Comparison of ENCODE assay signal across 2 cellular contexts in the genomic region with DNA sequence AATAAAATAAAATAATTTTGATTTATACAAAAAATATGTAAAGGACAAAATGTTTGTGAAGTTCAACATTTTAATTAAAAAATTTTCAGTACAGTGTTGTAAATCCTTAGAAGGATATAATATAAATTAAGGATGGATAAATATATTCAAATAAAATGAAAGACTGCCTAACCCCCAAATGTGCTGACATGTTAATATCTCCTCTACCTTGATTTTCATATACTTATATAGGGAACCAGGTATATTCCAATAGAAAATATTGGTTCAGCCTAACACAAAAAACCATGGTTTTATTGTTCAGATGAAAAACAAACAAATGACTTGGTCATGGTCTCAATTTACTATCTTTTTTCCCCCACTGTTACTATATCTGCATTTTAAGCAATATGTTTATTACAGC.
TF ChIP-seq lines count a peak whose summit lies in the region.

No MANE protein-coding gene starts in this region.

TF ChIP-seq in HepG2, 621 proteins besides CTCF, POLR2A, EP300 and RAD21:
- TF ChIP-seq HOXA5 (CRISPR knock-in tag; IDR thresholded peaks at IDR 0.05) (no peak), FOXC1 (CRISPR knock-in tag; IDR thresholded peaks at IDR 0.05; ENCODE audit: borderline replicate concordance) (no peak), MAFF (IDR thresholded peaks at IDR 0.05; ENCODE audit: low read depth, low read length) (peak; percentile 73), MAFK (conservative IDR thresholded peaks at IDR 0.05 in 1 of 2, IDR thresholded peaks at IDR 0.05 in 1 of 2; ENCODE audit: low read length in 2 of 2) (peak; percentile 79 to 90), ZNF589 (CRISPR knock-in tag; conservative IDR thresholded peaks at IDR 0.05) (no peak)

TF ChIP-seq in K562, 482 proteins besides CTCF, POLR2A, EP300 and RAD21:
- TF ChIP-seq ZNF830 (CRISPR knock-in tag; IDR thresholded peaks at IDR 0.05) (no peak), ELF2 (CRISPR knock-in tag; IDR thresholded peaks at IDR 0.05) (no peak), SMAD2 (IDR thresholded peaks at IDR 0.05; ENCODE audit: low read depth, low read length) (no peak), MTA3 (IDR thresholded peaks at IDR 0.05; ENCODE audit: borderline replicate concordance) (no peak), CBX2 (IDR thresholded peaks at IDR 0.05; ENCODE audit: insufficient read depth, low read length, poor library complexity, severe bottlenecking) (no peak), NR3C1 (CRISPR knock-in tag; IDR thresholded peaks at IDR 0.05) (no peak), MAFK (IDR thresholded peaks at IDR 0.05; ENCODE audit: low read length) (peak; percentile 62; the same call in 1 of the 2 replicates), MAZ (CRISPR knock-in tag; conservative IDR thresholded peaks at IDR 0.05 in 1 of 2, IDR thresholded peaks at IDR 0.05 in 1 of 2) (no peak), MAFF (IDR thresholded peaks at IDR 0.05; ENCODE audit: low read length) (peak; percentile 71), BRF1 (IDR thresholded peaks at IDR 0.05; ENCODE audit: borderline replicate concordance, extremely low read depth, insufficient read length) (no peak), MAFG (tag; conservative IDR thresholded peaks at IDR 0.05) (peak; percentile 58), ARNT (IDR thresholded peaks at IDR 0.05) (no peak), CHD2 (IDR thresholded peaks at IDR 0.05; ENCODE audit: low read depth, low read length) (no peak), PHB (CRISPR knock-in tag; IDR thresholded peaks at IDR 0.05) (no peak), MYBL2 (IDR thresholded peaks at IDR 0.05; ENCODE audit: low read depth) (no peak), MYBL2 (CRISPR knock-in tag; IDR thresholded peaks at IDR 0.05; ENCODE audit: borderline replicate concordance) (no peak), GATA2 (CRISPR knock-in tag; IDR thresholded peaks at IDR 0.05) (no peak), NR1H2 (CRISPR knock-in tag; IDR thresholded peaks at IDR 0.05) (no peak), HDAC3 (IDR thresholded peaks at IDR 0.05; ENCODE audit: borderline replicate concordance, partially characterized antibody) (no peak), HMGN3 (IDR thresholded peaks at IDR 0.05; ENCODE audit: borderline replicate concordance, extremely low read depth, insufficient read length, low read depth, low read length) (no peak), TSC22D4 (tag; IDR thresholded peaks at IDR 0.05) (no peak), ZFP36 (IDR thresholded peaks at IDR 0.05; ENCODE audit: low read depth, low read length, partially characterized antibody) (no peak), HNRNPUL1 (IDR thresholded peaks at IDR 0.05; ENCODE audit: low read length) (no peak), KAT7 (CRISPR knock-in tag; IDR thresholded peaks at IDR 0.05; ENCODE audit: borderline replicate concordance) (no peak), ZNF79 (CRISPR knock-in tag; IDR thresholded peaks at IDR 0.05; ENCODE audit: low read depth) (no peak), ZNF316 (IDR thresholded peaks at IDR 0.05) (peak; percentile 91), ZNF197 (CRISPR knock-in tag; IDR thresholded peaks at IDR 0.05; ENCODE audit: low read depth) (no peak), PHB2 (IDR thresholded peaks at IDR 0.05; ENCODE audit: low read depth) (no peak), RB1 (IDR thresholded peaks at IDR 0.05; ENCODE audit: low read depth) (no peak), C11orf30 (IDR thresholded peaks at IDR 0.05; ENCODE audit: low read depth) (peak; percentile 69; the same call in 1 of the 2 replicates)
- TF ChIP-seq, protein P1, sequence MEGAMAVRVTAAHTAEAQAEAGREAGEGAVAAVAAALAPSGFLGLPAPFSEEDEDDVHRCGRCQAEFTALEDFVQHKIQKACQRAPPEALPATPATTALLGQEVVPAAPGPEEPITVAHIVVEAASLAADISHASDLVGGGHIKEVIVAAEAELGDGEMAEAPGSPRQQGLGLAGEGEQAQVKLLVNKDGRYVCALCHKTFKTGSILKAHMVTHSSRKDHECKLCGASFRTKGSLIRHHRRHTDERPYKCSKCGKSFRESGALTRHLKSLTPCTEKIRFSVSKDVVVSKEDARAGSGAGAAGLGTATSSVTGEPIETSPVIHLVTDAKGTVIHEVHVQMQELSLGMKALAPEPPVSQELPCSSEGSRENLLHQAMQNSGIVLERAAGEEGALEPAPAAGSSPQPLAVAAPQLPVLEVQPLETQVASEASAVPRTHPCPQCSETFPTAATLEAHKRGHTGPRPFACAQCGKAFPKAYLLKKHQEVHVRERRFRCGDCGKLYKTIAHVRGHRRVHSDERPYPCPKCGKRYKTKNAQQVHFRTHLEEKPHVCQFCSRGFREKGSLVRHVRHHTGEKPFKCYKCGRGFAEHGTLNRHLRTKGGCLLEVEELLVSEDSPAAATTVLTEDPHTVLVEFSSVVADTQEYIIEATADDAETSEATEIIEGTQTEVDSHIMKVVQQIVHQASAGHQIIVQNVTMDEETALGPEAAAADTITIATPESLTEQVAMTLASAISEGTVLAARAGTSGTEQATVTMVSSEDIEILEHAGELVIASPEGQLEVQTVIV (CRISPR knock-in tag; IDR thresholded peaks at IDR 0.05; ENCODE audit: borderline replicate concordance), result no peak
- TF ChIP-seq, protein P2, sequence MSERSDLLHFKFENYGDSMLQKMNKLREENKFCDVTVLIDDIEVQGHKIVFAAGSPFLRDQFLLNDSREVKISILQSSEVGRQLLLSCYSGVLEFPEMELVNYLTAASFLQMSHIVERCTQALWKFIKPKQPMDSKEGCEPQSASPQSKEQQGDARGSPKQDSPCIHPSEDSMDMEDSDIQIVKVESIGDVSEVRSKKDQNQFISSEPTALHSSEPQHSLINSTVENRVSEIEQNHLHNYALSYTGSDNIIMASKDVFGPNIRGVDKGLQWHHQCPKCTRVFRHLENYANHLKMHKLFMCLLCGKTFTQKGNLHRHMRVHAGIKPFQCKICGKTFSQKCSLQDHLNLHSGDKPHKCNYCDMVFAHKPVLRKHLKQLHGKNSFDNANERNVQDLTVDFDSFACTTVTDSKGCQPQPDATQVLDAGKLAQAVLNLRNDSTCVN (CRISPR knock-in tag; IDR thresholded peaks at IDR 0.05), result no peak
